Comparison of ENCODE assay signal across 8 cellular contexts in genomic region chr17:1492249-1493206, GRCh38. TPM values are rescaled to one million over a fixed set of nuclear protein-coding genes. Genes with fewer than 3 reads are reported as not detected.
DNase-seq lines count a peak whose midpoint lies in the region; ATAC-seq and TF ChIP-seq lines count a peak whose summit lies in the region.

Gene MYO1C (minus strand): TSS chr17:1492686. CDS start chr17:1492487, 199 bp downstream.

- DNase-seq in activated T-cell treated with anti-CD3 and anti-CD28 coated beads, Interleukin-2, amount 50 U/mL, for 1 hour: peak; percentile 32
- DNase-seq in activated T-cell treated with anti-CD3 and anti-CD28 coated beads, Interleukin-2, amount 50 U/mL, for 48 hours: no peak
- DNase-seq in caudate nucleus (lab: John Stamatoyannopoulos, UW) (no peak), right lobe of liver (no peak), NCI-H345 (lab: John Stamatoyannopoulos, UW) (no peak)
- DNase-seq in stimulated activated CD4-positive, alpha-beta T cell treated with anti-CD3 and anti-CD28 coated beads, Interleukin-2, amount 100 ng/mL, for 24 hours: no peak

- H3K9me3 ChIP-seq in right lobe of liver: no peaks in the 10 kb centered on the region
- no peaks in the 10 kb centered on the region for H3K9me3 ChIP-seq in thymus (ENCODE audit: control insufficient read depth)

- no peak for TF ChIP-seq POLR2A in right lobe of liver (IDR thresholded peaks at IDR 0.05)

- H3K4me3 ChIP-seq in right lobe of liver (peak within 1 kb of the TSS; percentile 43 to 75 (median 53)), thymus (ENCODE audit: low read length) (peak within 1 kb of the TSS; percentile 78)

- TF ChIP-seq CTCF in right lobe of liver (IDR thresholded peaks at IDR 0.05): no peak

- intact Hi-C loops in right lobe of liver (cut with DNase I): no loop called here

- H3K36me3 ChIP-seq in right lobe of liver (peaks cover 0 to 14% (median 6%) of the 10 kb centered on the region in 4 donors), thymus (ENCODE audit: control insufficient read depth, insufficient read depth) (peaks cover 36% of the 10 kb centered on the region)

- H3K4me1 ChIP-seq in right lobe of liver: peaks cover 0 to 23% (median 11%) of the 10 kb centered on the region in 4 donors
- peaks cover 15% of the 10 kb centered on the region for H3K4me1 ChIP-seq in thymus (ENCODE audit: control insufficient read depth, insufficient read depth, low read length)

- WGBS in right lobe of liver (ENCODE audit: insufficient coverage, low coverage, low lambda C conversion rate, missing lambda C conversion rate): 61% methylated on average over 15 of the region's 35 CpGs
- 62% methylated on average over 35 of the region's 35 CpGs for WGBS in thymus

- peak within 1 kb of the TSS; percentile 58 for H3K27ac ChIP-seq in caudate nucleus (ENCODE audit: low read depth, low read length)
- peak within 1 kb of the TSS; percentile 49 to 87 (median 75) for H3K27ac ChIP-seq in right lobe of liver
- peak within 1 kb of the TSS; percentile 8 for H3K27ac ChIP-seq in thymus (ENCODE audit: low read depth)

- H3K27me3 ChIP-seq in right lobe of liver (no peaks in the 10 kb centered on the region), thymus (ENCODE audit: control insufficient read depth, insufficient read depth) (peaks cover 21% of the 10 kb centered on the region)

- ATAC-seq in right lobe of liver: no peak
- ATAC-seq in HG03354 (IDR thresholded peaks at IDR 0.05; ENCODE audit: poor library complexity, severe bottlenecking, unreplicated experiment): no peak

RNA-seq across cellular contexts. Expression of gene MYO1C, which starts in this region (rescaled TPM):
- 10 to 100 TPM; 56.6 to 94.7 (median 68.3) TPM for total RNA-seq in right lobe of liver
- 24.8 TPM for polyA plus RNA-seq in thymus

Comparison
In these comparisons a context has a peak if more than half of its experiments do, and no peak if none do; other contexts are left out.
1. H3K27ac ChIP-seq: peak in every context shown above with its lines; median percentile 75 in right lobe of liver; 58 in caudate nucleus; 8 in thymus.